ENCODE assay signal across 17 cellular contexts in the genomic region with DNA sequence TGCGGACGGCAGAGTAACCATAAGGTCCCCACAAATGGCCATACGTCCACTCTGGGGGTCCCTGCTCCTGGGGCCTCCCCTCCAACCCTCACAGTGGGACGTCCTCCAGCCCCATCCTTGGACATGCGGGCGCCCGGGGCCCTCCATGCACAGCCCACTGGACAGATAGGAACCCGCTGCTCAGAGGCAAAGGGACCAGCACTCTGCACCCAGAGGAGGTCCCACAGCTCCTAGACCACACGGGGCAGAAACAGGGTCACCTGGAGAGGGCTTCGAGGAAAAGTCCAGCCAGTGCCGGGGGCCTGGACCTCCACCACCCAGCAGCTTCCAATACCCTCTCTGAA. TPM values are rescaled to one million over a fixed set of nuclear protein-coding genes. Genes with fewer than 3 reads are reported as not detected.
DNase-seq lines count a peak whose midpoint lies in the region; ATAC-seq, FAIRE-seq and TF ChIP-seq lines count a peak whose summit lies in the region.
"Had no signal": no experiment of that assay in that cellular context is flagged by ENCODE, and none has a peak within 500 bp of the region (broad histone marks: within the 10 kb centered on the region; RNA-seq: fewer than 3 reads in every experiment).

No MANE protein-coding gene starts in this region.

- no TSS peak for BruUV-seq in IMR-90 (replicated peaks; lab: Mats Ljungman, UMichigan)

- TF ChIP-seq POLR2A in IMR-90 (IDR thresholded peaks at IDR 0.05; ENCODE audit: low read depth, low read length) (no peak), H1 (IDR thresholded peaks at IDR 0.05; ENCODE audit: control extremely low read depth in 1 of 2, low read depth in 2 of 2, low read length in 2 of 2) (no peak), spleen (IDR thresholded peaks at IDR 0.05) (no peak)

- TF ChIP-seq EP300 in H1 (IDR thresholded peaks at IDR 0.05; ENCODE audit: borderline replicate concordance in 1 of 2, low read depth in 2 of 2, low read length in 2 of 2), result no peak

- no peak overlapping the region for H2BK120ac ChIP-seq in IMR-90 (ENCODE audit: low read depth, low read length)
- H2BK120ac ChIP-seq in H1 (replicated peaks; ENCODE audit: low read depth, low read length), result no peak overlapping the region

- H3K23me2 ChIP-seq in H1 (ENCODE audit: low read depth, low read length), result no peaks in the 10 kb centered on the region

- ATAC-seq in IMR-90 (ENCODE audit: low read depth), result no peak
- ATAC-seq in GM19328 (IDR thresholded peaks at IDR 0.05; ENCODE audit: unreplicated experiment), result no peak

- dilution Hi-C loops in IMR-90 (cut with HindIII; ENCODE audit: low sequenced_read_pairs, unreplicated experiment), result no loop called here

- CTCF ChIA-PET in IMR-90 (lab: Yijun Ruan, JAX) (interaction anchor here (0.6 to 3.9 kb wide), 3 partner anchors 11 to 13 kb away, joined by 3 to 17 read pairs (median 4); no protein-coding TSS in a partner anchor), H1 (lab: Charles Lee; ENCODE audit: partially characterized antibody) (interaction anchor here (0.6 to 14.9 kb wide), 27 partner anchors 10 to 843 kb away, joined by 3 to 228 read pairs (median 5); no protein-coding TSS in a partner anchor)
- CTCF ChIA-PET in activated naive CD4-positive, alpha-beta T cell treated with anti-CD3 and anti-CD28 coated beads for 36 hours (lab: Charles Lee), result interaction anchor here (1.4 to 3.4 kb wide), 9 partner anchors 10 to 244 kb away, joined by 3 to 42 read pairs (median 8); a partner anchor contains a TSS

- H2AFZ ChIP-seq in IMR-90 (replicated peaks; ENCODE audit: low read length, poor library complexity), result peak overlapping the region; percentile 54
- no peak overlapping the region for H2AFZ ChIP-seq in H1 (ENCODE audit: low read length)
- H2AFZ ChIP-seq: GM23248 had no signal

- H3K27me3 Mint-ChIP-seq in activated naive CD4-positive, alpha-beta T cell treated with anti-CD3 and anti-CD28 coated beads for 36 hours (ENCODE audit: low read depth), result no peaks in the 10 kb centered on the region

- 76% methylated on average over 5 of the region's 11 CpGs; no CpG with 5 or more reads in 1 of the 2 experiments for WGBS in IMR-90 (ENCODE audit: extremely low coverage in 2 of 2, insufficient read length in 1 of 2), 2 experiments
- 90% methylated on average over 11 of the region's 11 CpGs; no CpG with 5 or more reads in 1 of the 2 experiments for WGBS in H1 (ENCODE audit: extremely low coverage in 1 of 2, insufficient coverage in 1 of 2, insufficient read length in 1 of 2, insufficient replicate concordance in 2 of 2, low coverage in 1 of 2, low lambda C conversion rate in 2 of 2, missing lambda C conversion rate in 1 of 2), 2 experiments
- 73 to 81% (median 76%) methylated on average over 11 of the region's 11 CpGs; no CpG with 5 or more reads in 1 of the 5 donors for WGBS in spleen, 5 donors

- no peak overlapping the region for H2BK5ac ChIP-seq in IMR-90 (ENCODE audit: low read depth, low read length, poor library complexity, severe bottlenecking)
- no peak overlapping the region; the same call in 1 of the 2 replicates for H2BK5ac ChIP-seq in H1 (ENCODE audit: low read depth, low read length)

- H3K23ac ChIP-seq in IMR-90 (ENCODE audit: low read depth, low read length) (no peak overlapping the region), H1 (ENCODE audit: insufficient read length) (no peak overlapping the region)

- POLR2A ChIA-PET in IMR-90 (lab: Charles Lee; ENCODE audit: unreplicated experiment), result no interaction called here
- POLR2A ChIA-PET in H1 (lab: Charles Lee; ENCODE audit: partially characterized antibody), result interaction anchor here (0.6 to 2.4 kb wide), 8 partner anchors 9 to 246 kb away, joined by 3 to 10 read pairs (median 3); a partner anchor contains a TSS

- no peak overlapping the region for H3K4me2 ChIP-seq in IMR-90 (ENCODE audit: low read depth, low read length)
- H3K4me2 ChIP-seq in H1 (ENCODE audit: insufficient read depth in 1 of 2, low read depth in 2 of 2, low read length in 2 of 2), result no peak overlapping the region

- H3K27me3 ChIP-seq in left ventricle myocardium inferior (ENCODE audit: low read depth) (no peaks in the 10 kb centered on the region), right atrium auricular region (no peaks in the 10 kb centered on the region), IMR-90 (ENCODE audit: control insufficient read depth, insufficient read depth, low read length) (no peaks in the 10 kb centered on the region), H1 (replicated peaks in 1 of 4; ENCODE audit: control insufficient read depth in 3 of 4, extremely low read depth in 1 of 4, insufficient read depth in 3 of 4, low read length in 3 of 4) (no peaks in the 10 kb centered on the region), spleen (replicated peaks in 1 of 7) (no peaks in the 10 kb centered on the region)
- H3K27me3 ChIP-seq: MG63 had no signal

- H3K4me1 ChIP-seq in left ventricle myocardium inferior (peaks cover 90% of the 10 kb centered on the region), right atrium auricular region (peaks cover 0 to 70% of the 10 kb centered on the region in 2 donors), IMR-90 (ENCODE audit: control insufficient read depth, insufficient read depth, low read length) (no peaks in the 10 kb centered on the region), H1 (replicated peaks in 1 of 4; ENCODE audit: control insufficient read depth in 3 of 4, insufficient read depth in 4 of 4, low read length in 3 of 4) (0 out of 7 replicates have a peak, but pooled peaks cover 0 to 2% (median 0%) of the 10 kb centered on the region in 4 experiments), spleen (peaks cover 48 to 100% (median 93%) of the 10 kb centered on the region in 6 donors)
- H3K4me1 ChIP-seq: A549 had no signal

- no peaks in the 10 kb centered on the region for H3K9me1 ChIP-seq in IMR-90 (ENCODE audit: insufficient read depth, low read length)

- H2BK20ac ChIP-seq in IMR-90 (ENCODE audit: low read depth, low read length) (no peak overlapping the region), H1 (ENCODE audit: low read length) (no peak overlapping the region)

- no peaks in the 10 kb centered on the region for H3K9me3 Mint-ChIP-seq in activated naive CD4-positive, alpha-beta T cell treated with anti-CD3 and anti-CD28 coated beads for 36 hours
- H3K9me3 Mint-ChIP-seq: CD14-positive monocyte had no signal

- no peak overlapping the region for H2BK12ac ChIP-seq in H1 (ENCODE audit: low read depth, low read length)

- H3K9me3 ChIP-seq in left ventricle myocardium inferior (replicated peaks) (no peaks in the 10 kb centered on the region), right atrium auricular region (no peaks in the 10 kb centered on the region), IMR-90 (ENCODE audit: control insufficient read depth, insufficient read depth, low read length) (no peaks in the 10 kb centered on the region), H1 (ENCODE audit: insufficient read depth in 2 of 2, low read depth in 1 of 2, low read length in 1 of 2) (no peaks in the 10 kb centered on the region), spleen (no peaks in the 10 kb centered on the region)
- H3K9me3 ChIP-seq: A549, MG63 had no signal

- H3K4me3 Mint-ChIP-seq in activated naive CD4-positive, alpha-beta T cell treated with anti-CD3 and anti-CD28 coated beads for 36 hours, result no peak overlapping the region
- H3K4me3 Mint-ChIP-seq: CD14-positive monocyte had no signal

- H3K4ac ChIP-seq in IMR-90 (ENCODE audit: low read depth, low read length) (no peak overlapping the region), H1 (replicated peaks; ENCODE audit: insufficient read length, low read depth, low read length) (no peak overlapping the region)

- H3K4me3 ChIP-seq in left ventricle myocardium inferior (no peak overlapping the region), right atrium auricular region (no peak overlapping the region), IMR-90 (ENCODE audit: insufficient read depth, low read depth, low read length) (no peak overlapping the region), H1 (ENCODE audit: extremely low read depth in 1 of 4, insufficient read depth in 2 of 4, low read depth in 3 of 4, low read length in 4 of 4) (no peak overlapping the region), spleen (peak overlapping the region in 1 of 8 donors; percentile 35)
- H3K4me3 ChIP-seq: A549, GM23248, MG63, SK-N-MC had no signal

- no peak for TF ChIP-seq CTCF in left ventricle myocardium inferior (IDR thresholded peaks at IDR 0.05; ENCODE audit: borderline replicate concordance)
- no peak for TF ChIP-seq CTCF in right atrium auricular region (IDR thresholded peaks at IDR 0.05)
- no peak for TF ChIP-seq CTCF in IMR-90 (conservative IDR thresholded peaks at IDR 0.05; ENCODE audit: low read depth, low read length)
- no peak for TF ChIP-seq CTCF in H1 (IDR thresholded peaks at IDR 0.05; ENCODE audit: control extremely low read depth in 1 of 3, insufficient read depth in 1 of 3, low read depth in 1 of 3, low read length in 3 of 3)
- TF ChIP-seq CTCF in spleen (IDR thresholded peaks at IDR 0.05 in 8 of 11, conservative IDR thresholded peaks at IDR 0.05 in 3 of 11), result no peak

- no peak overlapping the region for H3K9ac ChIP-seq in IMR-90 (ENCODE audit: low read depth, low read length)
- no peak overlapping the region for H3K9ac ChIP-seq in H1 (replicated peaks in 1 of 4; ENCODE audit: extremely low read depth in 1 of 4, low read depth in 3 of 4, low read length in 3 of 4)
- H3K9ac ChIP-seq: GM23248 had no signal

- H4K20me1 ChIP-seq in IMR-90 (ENCODE audit: insufficient read depth, low read length), result peaks cover 96% of the 10 kb centered on the region
- peaks cover 16 to 29% of the 10 kb centered on the region in 2 experiments for H4K20me1 ChIP-seq in H1 (replicated peaks in 1 of 2; ENCODE audit: control insufficient read depth in 1 of 2, insufficient read depth in 2 of 2, low read length in 2 of 2)

- H4K91ac ChIP-seq in IMR-90 (ENCODE audit: insufficient read depth, low read depth, low read length), result no peak overlapping the region
- no peak overlapping the region for H4K91ac ChIP-seq in H1 (replicated peaks; ENCODE audit: insufficient read length, low read length)

- H2BK15ac ChIP-seq in IMR-90 (ENCODE audit: low read depth, low read length) (no peak overlapping the region), H1 (ENCODE audit: low read length) (no peak overlapping the region)

- H4K8ac ChIP-seq in IMR-90 (ENCODE audit: low read depth in 2 of 2, low read length in 2 of 2) (no peak overlapping the region), H1 (ENCODE audit: extremely low read depth, insufficient read depth, low read length) (peak overlapping the region; percentile 76; the same call in 1 of the 2 replicates)

- intact Hi-C loops in left ventricle myocardium inferior (cut with micrococcal nuclease) (no loop called here), IMR-90 (cut with micrococcal nuclease) (no loop called here), spleen (cut with DNase I; ENCODE audit: low total_unique reads) (no loop called here)
- intact Hi-C loops in activated naive CD4-positive, alpha-beta T cell treated with anti-CD3 and anti-CD28 coated beads for 36 hours (cut with micrococcal nuclease), result no loop called here

- H4K5ac ChIP-seq in IMR-90 (ENCODE audit: low read depth, low read length) (no peak overlapping the region), H1 (ENCODE audit: insufficient read length, low read depth, low read length) (no peak overlapping the region)

- H3K79me2 ChIP-seq in H1 (ENCODE audit: control insufficient read depth in 1 of 2, insufficient read depth in 2 of 2, low read length in 2 of 2), result peaks cover 3 to 58% of the 10 kb centered on the region in 2 experiments; a peak in 3 of 4 replicates

- H2AK5ac ChIP-seq in IMR-90 (ENCODE audit: low read depth, low read length) (no peak overlapping the region), H1 (ENCODE audit: low read depth, low read length) (no peak overlapping the region)

- in situ Hi-C loops in IMR-90 (cut with MboI; ENCODE audit: low sequenced_read_pairs), result no loop called here

- H3K36me3 Mint-ChIP-seq in activated naive CD4-positive, alpha-beta T cell treated with anti-CD3 and anti-CD28 coated beads for 36 hours (ENCODE audit: low read depth), result no peaks in the 10 kb centered on the region

- H3K18ac ChIP-seq in IMR-90 (ENCODE audit: low read depth, low read length) (no peak overlapping the region), H1 (ENCODE audit: extremely low read depth, low read length) (no peak overlapping the region)

- H3K79me1 ChIP-seq in IMR-90 (ENCODE audit: low read depth in 1 of 2, low read length in 2 of 2), result peaks cover 18 to 79% of the 10 kb centered on the region in 2 experiments
- H3K79me1 ChIP-seq in H1 (ENCODE audit: low read depth, low read length), result peaks cover 26% of the 10 kb centered on the region

- H2AK9ac ChIP-seq in IMR-90 (replicated peaks; ENCODE audit: low read depth, low read length, poor library complexity), result peak overlapping the region; percentile 62

- H3K36me3 ChIP-seq in left ventricle myocardium inferior (no peaks in the 10 kb centered on the region), right atrium auricular region (no peaks in the 10 kb centered on the region), IMR-90 (ENCODE audit: control insufficient read depth, insufficient read depth, low read length) (peaks cover 3% of the 10 kb centered on the region), H1 (ENCODE audit: control insufficient read depth in 2 of 4, insufficient read depth in 4 of 4, low read length in 3 of 4) (no peaks in the 10 kb centered on the region), spleen (peaks cover 0 to 66% (median 1%) of the 10 kb centered on the region in 6 donors)
- H3K36me3 ChIP-seq: MG63 had no signal

- H3K56ac ChIP-seq in IMR-90 (ENCODE audit: extremely low read depth, insufficient read depth, low read length) (no peak overlapping the region), H1 (replicated peaks; ENCODE audit: insufficient read length, low read depth, low read length) (no peak overlapping the region)

- DNase-seq in left ventricle myocardium inferior, result no peak
- no peak for DNase-seq in right atrium auricular region (ENCODE audit: low spot score)
- no peak for DNase-seq in IMR-90
- DNase-seq in H1 (ENCODE audit: low read depth in 1 of 2, low spot score in 2 of 2), result no peak
- no peak for DNase-seq in spleen
- DNase-seq in activated naive CD4-positive, alpha-beta T cell treated with anti-CD3 and anti-CD28 coated beads for 36 hours, result no peak
- no peak for DNase-seq in retina
- DNase-seq: COR-L47, DMS153, MG63, NCI-H1092, NCI-H524 had no signal

- H3K27ac Mint-ChIP-seq in activated naive CD4-positive, alpha-beta T cell treated with anti-CD3 and anti-CD28 coated beads for 36 hours, result no peak overlapping the region

- no peak overlapping the region for H3K14ac ChIP-seq in IMR-90 (replicated peaks; ENCODE audit: low read depth, low read length)
- no peak overlapping the region for H3K14ac ChIP-seq in H1 (ENCODE audit: insufficient read length)

- H3K27ac ChIP-seq in left ventricle myocardium inferior (replicated peaks) (peak overlapping the region; percentile 41), right atrium auricular region (no peak overlapping the region), IMR-90 (ENCODE audit: insufficient read depth, low read length) (no peak overlapping the region), H1 (ENCODE audit: low read depth, low read length) (no peak overlapping the region), spleen (peak overlapping the region in 5 of 8 donors; percentile 20 to 100 (median 99))
- H3K27ac ChIP-seq: GM23248, SK-N-MC had no signal

- peaks cover 33% of the 10 kb centered on the region for H3K4me1 Mint-ChIP-seq in activated naive CD4-positive, alpha-beta T cell treated with anti-CD3 and anti-CD28 coated beads for 36 hours (ENCODE audit: low read depth)

- no peak for TF ChIP-seq RAD21 in IMR-90 (IDR thresholded peaks at IDR 0.05; ENCODE audit: low read length)
- TF ChIP-seq RAD21 in H1 (IDR thresholded peaks at IDR 0.05 in 1 of 2, conservative IDR thresholded peaks at IDR 0.05 in 1 of 2; ENCODE audit: low read depth in 2 of 2, low read length in 2 of 2), result no peak

- FAIRE-seq in H1 (lab: Jason Lieb, UNC), result no peak
- FAIRE-seq: A549 had no signal

RNA-seq across cellular contexts. Expression of a gene that starts 11.1 kb away (rescaled TPM):
- total RNA-seq in left ventricle myocardium inferior, result 17.7 TPM
- total RNA-seq in right atrium auricular region, result 10 to 100 TPM in 1 of 2 donors, 1 to 10 TPM in 1; 9.6 to 12.1 TPM
- total RNA-seq in IMR-90 (2012; rRNA removed), result 1.4 and 2.5 TPM in 2 replicates
- polyA plus RNA-seq in IMR-90 (2012; rRNA removed), result 39.2 and 63.7 TPM in 2 replicates
- 13.1 and 26.8 TPM in 2 replicates for polyA plus RNA-seq in IMR-90 (2012; cell fraction: cytosol; rRNA removed)
- polyA plus RNA-seq in IMR-90 (2012; cell fraction: nucleus; rRNA removed; ENCODE audit: low replicate concordance), result 185 and 1,091 TPM in 2 replicates
- 42.4 and 44.3 TPM in 2 replicates for total RNA-seq in H1 (2021; fragmentation: NEBNext Ultra II Directional; extraction: Animal tissue kit (Norgen Biotek cat#: 25700))
- 44.3 and 69.6 TPM in 2 replicates for polyA plus RNA-seq in H1 (2011; rRNA removed)
- 21.3 TPM for polyA plus RNA-seq in H1 (2011; cell fraction: cytosol; rRNA removed)
- polyA plus RNA-seq in H1 (2011; cell fraction: nucleus; rRNA removed), result 69.2 TPM
- 35.1 to 44.9 TPM (median 43.7 TPM) in 4 replicates for polyA plus RNA-seq in H1 (2012, experiment 1 of 2)
- polyA plus RNA-seq in H1 (2012, experiment 2 of 2), result 33.4 TPM
- polyA plus RNA-seq in H1 (2013, experiment 1 of 2), result 22.8 TPM
- 21.3 TPM for polyA plus RNA-seq in H1 (2013, experiment 2 of 2)
- 18.8 and 19.5 TPM in 2 replicates for polyA minus RNA-seq in H1 (2011; rRNA and poly(A)+ RNA removed)
- 24.8 TPM for polyA minus RNA-seq in H1 (2011; cell fraction: cytosol; rRNA and poly(A)+ RNA removed)
- 20.1 TPM for polyA minus RNA-seq in H1 (2011; cell fraction: nucleus; rRNA and poly(A)+ RNA removed)
- total RNA-seq in spleen, result 10 to 100 TPM; 35.7 to 88.1 (median 59.2) TPM
- 10 to 100 TPM; 13.4 to 52.3 (median 27.4) TPM for polyA plus RNA-seq in spleen
- total RNA-seq in activated naive CD4-positive, alpha-beta T cell treated with anti-CD3 and anti-CD28 coated beads for 36 hours, result 10 to 100 TPM; 39.8 to 47.6 TPM

RNA-seq across cellular contexts. Expression of a gene that starts 25.1 kb away (rescaled TPM):
- total RNA-seq in left ventricle myocardium inferior (0.41 TPM), right atrium auricular region (under 1 TPM; 0.51 to 0.74 TPM), IMR-90 (2012; rRNA removed) (1.4 and 1.6 TPM in 2 replicates), spleen (10 to 100 TPM in 1 of 7 donors, 1 to 10 TPM in 6; 5.4 to 10.1 (median 7.3) TPM)
- polyA plus RNA-seq in IMR-90 (2012; rRNA removed) (8.1 and 9.0 TPM in 2 replicates), H1 (2011; rRNA removed) (9.3 and 10.0 TPM in 2 replicates), spleen (1 to 10 TPM; 1.9 to 3.9 (median 2.3) TPM)
- 3.2 and 5.2 TPM in 2 replicates for polyA plus RNA-seq in IMR-90 (2012; cell fraction: cytosol; rRNA removed)
- 28.0 and 38.9 TPM in 2 replicates for polyA plus RNA-seq in IMR-90 (2012; cell fraction: nucleus; rRNA removed; ENCODE audit: low replicate concordance)
- 2.9 and 4.1 TPM in 2 replicates for total RNA-seq in H1 (2021; fragmentation: NEBNext Ultra II Directional; extraction: Animal tissue kit (Norgen Biotek cat#: 25700))
- 9.1 TPM for polyA plus RNA-seq in H1 (2011; cell fraction: cytosol; rRNA removed)
- polyA plus RNA-seq in H1 (2011; cell fraction: nucleus; rRNA removed), result 19.8 TPM
- polyA plus RNA-seq in H1 (2012, experiment 1 of 2), result 4.2 to 8.7 TPM (median 7.7 TPM) in 4 replicates
- 4.7 TPM for polyA plus RNA-seq in H1 (2012, experiment 2 of 2)
- polyA plus RNA-seq in H1 (2013, experiment 1 of 2), result 5.4 TPM
- polyA plus RNA-seq in H1 (2013, experiment 2 of 2), result 4.9 TPM
- polyA minus RNA-seq in H1 (2011; rRNA and poly(A)+ RNA removed), result 4.7 and 7.9 TPM in 2 replicates
- 5.4 TPM for polyA minus RNA-seq in H1 (2011; cell fraction: cytosol; rRNA and poly(A)+ RNA removed)
- 5.2 TPM for polyA minus RNA-seq in H1 (2011; cell fraction: nucleus; rRNA and poly(A)+ RNA removed)
- total RNA-seq in activated naive CD4-positive, alpha-beta T cell treated with anti-CD3 and anti-CD28 coated beads for 36 hours, result 1 to 10 TPM; 6.1 to 8.4 TPM

RNA-seq across cellular contexts. Expression of a gene that starts 26.2 kb away (rescaled TPM):
- total RNA-seq in left ventricle myocardium inferior (6.4 TPM), right atrium auricular region (1 to 10 TPM; 4.4 to 5.6 TPM), IMR-90 (2012; rRNA removed) (0.90 and 1.7 TPM in 2 replicates), spleen (10 to 100 TPM; 12.9 to 39.0 (median 29.5) TPM)
- polyA plus RNA-seq in IMR-90 (2012; rRNA removed) (13.1 and 31.4 TPM in 2 replicates), H1 (2011; rRNA removed) (14.3 and 44.7 TPM in 2 replicates), spleen (10 to 100 TPM in 1 of 3 donors, 1 to 10 TPM in 2; 7.1 to 19.5 (median 8.1) TPM)
- 14.5 and 19.8 TPM in 2 replicates for polyA plus RNA-seq in IMR-90 (2012; cell fraction: cytosol; rRNA removed)
- polyA plus RNA-seq in IMR-90 (2012; cell fraction: nucleus; rRNA removed; ENCODE audit: low replicate concordance), result 18.0 and 29.0 TPM in 2 replicates
- 45.9 and 53.2 TPM in 2 replicates for total RNA-seq in H1 (2021; fragmentation: NEBNext Ultra II Directional; extraction: Animal tissue kit (Norgen Biotek cat#: 25700))
- polyA plus RNA-seq in H1 (2011; cell fraction: cytosol; rRNA removed), result 15.0 TPM
- polyA plus RNA-seq in H1 (2011; cell fraction: nucleus; rRNA removed), result 29.0 TPM
- 15.6 to 26.7 TPM (median 23.8 TPM) in 4 replicates for polyA plus RNA-seq in H1 (2012, experiment 1 of 2)
- 21.5 TPM for polyA plus RNA-seq in H1 (2012, experiment 2 of 2)
- 27.2 TPM for polyA plus RNA-seq in H1 (2013, experiment 1 of 2)
- 28.5 TPM for polyA plus RNA-seq in H1 (2013, experiment 2 of 2)
- polyA minus RNA-seq in H1 (2011; rRNA and poly(A)+ RNA removed), result 1.1 and 2.2 TPM in 2 replicates
- polyA minus RNA-seq in H1 (2011; cell fraction: cytosol; rRNA and poly(A)+ RNA removed), result 32.1 TPM
- 10.4 TPM for polyA minus RNA-seq in H1 (2011; cell fraction: nucleus; rRNA and poly(A)+ RNA removed)
- 10 to 100 TPM; 13.5 to 15.0 TPM for total RNA-seq in activated naive CD4-positive, alpha-beta T cell treated with anti-CD3 and anti-CD28 coated beads for 36 hours

RNA-seq across cellular contexts. Expression of a gene that starts 48.1 kb away (rescaled TPM):
- total RNA-seq in left ventricle myocardium inferior, result 55.6 TPM
- total RNA-seq in right atrium auricular region, result 10 to 100 TPM; 92.6 to 99.5 TPM
- 31.9 and 37.8 TPM in 2 replicates for total RNA-seq in IMR-90 (2012; rRNA removed)
- polyA plus RNA-seq in IMR-90 (2012; rRNA removed), result 76.2 and 111 TPM in 2 replicates
- 52.5 and 129 TPM in 2 replicates for polyA plus RNA-seq in IMR-90 (2012; cell fraction: cytosol; rRNA removed)
- 86.9 and 244 TPM in 2 replicates for polyA plus RNA-seq in IMR-90 (2012; cell fraction: nucleus; rRNA removed; ENCODE audit: low replicate concordance)
- 41.2 and 45.3 TPM in 2 replicates for total RNA-seq in H1 (2021; fragmentation: NEBNext Ultra II Directional; extraction: Animal tissue kit (Norgen Biotek cat#: 25700))
- polyA plus RNA-seq in H1 (2011; rRNA removed), result 87.4 and 98.0 TPM in 2 replicates
- polyA plus RNA-seq in H1 (2011; cell fraction: cytosol; rRNA removed), result 60.4 TPM
- polyA plus RNA-seq in H1 (2011; cell fraction: nucleus; rRNA removed), result 86.1 TPM
- 15.8 to 35.0 TPM (median 33.1 TPM) in 4 replicates for polyA plus RNA-seq in H1 (2012, experiment 1 of 2)
- polyA plus RNA-seq in H1 (2012, experiment 2 of 2), result 33.7 TPM
- 35.1 TPM for polyA plus RNA-seq in H1 (2013, experiment 1 of 2)
- 34.7 TPM for polyA plus RNA-seq in H1 (2013, experiment 2 of 2)
- 8.1 and 11.4 TPM in 2 replicates for polyA minus RNA-seq in H1 (2011; rRNA and poly(A)+ RNA removed)
- 24.5 TPM for polyA minus RNA-seq in H1 (2011; cell fraction: cytosol; rRNA and poly(A)+ RNA removed)
- polyA minus RNA-seq in H1 (2011; cell fraction: nucleus; rRNA and poly(A)+ RNA removed), result 18.1 TPM
- total RNA-seq in spleen, result 100 to 1,000 TPM in 2 of 7 donors, 10 to 100 TPM in 5; 73.4 to 104 (median 83.0) TPM
- 100 to 1,000 TPM in 1 of 3 donors, 10 to 100 TPM in 2; 80.4 to 107 (median 88.1) TPM for polyA plus RNA-seq in spleen
- total RNA-seq in activated naive CD4-positive, alpha-beta T cell treated with anti-CD3 and anti-CD28 coated beads for 36 hours, result 10 to 100 TPM; 79.3 to 79.9 TPM

Comparison
In these comparisons a context has a peak if more than half of its experiments do, and no peak if none do; other contexts are left out.
1. H3K27ac ChIP-seq: peak in left ventricle myocardium inferior (single experiment) and spleen (5 of 8); none in right atrium auricular region (0 of 2), IMR-90 (single experiment) and H1 (single experiment).